Comparison of ENCODE assay signal across 25 cellular contexts in the genomic region with DNA sequence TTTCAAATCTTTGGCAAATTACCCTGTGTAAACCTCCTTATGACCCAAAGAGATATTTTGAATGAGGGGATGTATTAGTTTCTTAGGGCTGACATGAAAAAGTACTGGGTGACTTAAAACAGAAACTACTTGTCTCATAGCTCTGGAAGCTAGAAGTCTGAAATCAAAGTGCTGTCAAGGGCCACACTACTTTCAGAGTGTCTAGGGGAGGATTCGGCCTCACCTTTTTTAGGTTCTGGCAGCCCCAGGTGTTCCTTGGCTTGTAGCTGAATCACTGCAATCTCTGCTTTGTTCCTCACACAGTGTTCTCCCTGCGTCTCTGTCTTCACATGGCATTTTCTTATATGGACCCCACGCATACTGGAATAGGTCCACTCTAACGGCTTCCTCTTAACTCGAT.
"Had no signal": no experiment of that assay in that cellular context is flagged by ENCODE, and none has a peak within 500 bp of the region (broad histone marks: within the 10 kb centered on the region; RNA-seq: fewer than 3 reads in every experiment).

No MANE protein-coding gene starts in this region.

- H3K36me3 ChIP-seq: left lung, ovary, right atrium auricular region, right lobe of liver, stomach, suprapubic skin, transverse colon, upper lobe of left lung had no signal

- H3K4me3 ChIP-seq: left lung, lung, mucosa of descending colon, ovary, right atrium auricular region, right lobe of liver, smooth muscle cell, stomach, suprapubic skin, transverse colon, upper lobe of left lung had no signal

- FAIRE-seq: islet of Langerhans, kidney had no signal

- H3K36me3 Mint-ChIP-seq: naive thymus-derived CD8-positive, alpha-beta T cell; stimulated activated naive B cell treated with anti-CD40 and anti-IgM and Interleukin-4, amounts not matched to agents 10 μg/mL and 1 μg/mL and 100 μg/mL, for 72 hours had no signal

- H3K27ac Mint-ChIP-seq: naive thymus-derived CD8-positive, alpha-beta T cell; progenitor cell of endocrine pancreas; stimulated activated naive B cell treated with anti-CD40 and anti-IgM and Interleukin-4, amounts not matched to agents 10 μg/mL and 1 μg/mL and 100 μg/mL, for 72 hours had no signal

- H3K27me3 ChIP-seq: left lung, ovary, right atrium auricular region, right lobe of liver, stomach, suprapubic skin, transverse colon, upper lobe of left lung had no signal

- H3K4me2 ChIP-seq: smooth muscle cell had no signal

- H3K9me3 ChIP-seq: left lung, mucosa of descending colon, ovary, right atrium auricular region, right lobe of liver, suprapubic skin, transverse colon, upper lobe of left lung had no signal

- H3K27me3 Mint-ChIP-seq: progenitor cell of endocrine pancreas; stimulated activated naive B cell treated with anti-CD40 and anti-IgM and Interleukin-4, amounts not matched to agents 10 μg/mL and 1 μg/mL and 100 μg/mL, for 72 hours had no signal

- H3K4me3 Mint-ChIP-seq: naive thymus-derived CD8-positive, alpha-beta T cell; stimulated activated naive B cell treated with anti-CD40 and anti-IgM and Interleukin-4, amounts not matched to agents 10 μg/mL and 1 μg/mL and 100 μg/mL, for 72 hours had no signal

- H3K4me1 Mint-ChIP-seq: stimulated activated naive B cell treated with anti-CD40 and anti-IgM and Interleukin-4, amounts not matched to agents 10 μg/mL and 1 μg/mL and 100 μg/mL, for 72 hours had no signal

- H3K4me1 ChIP-seq: left lung, right lobe of liver, suprapubic skin, transverse colon, upper lobe of left lung had no signal

- ATAC-seq: left colon; left lung; mucosa of descending colon; naive thymus-derived CD8-positive, alpha-beta T cell; right lobe of liver; stimulated activated naive B cell treated with anti-CD40 and anti-IgM and Interleukin-4, amounts not matched to agents 10 μg/mL and 1 μg/mL and 100 μg/mL, for 72 hours; stimulated activated naive CD8-positive, alpha-beta T cell treated with anti-CD3 and anti-CD28 coated beads, Interleukin-15, Interleukin-2, amounts not matched to agents 100 U/mL and 50 U/mL, for 24 hours had no signal

- DNase-seq: head of caudate nucleus; hippocampal formation; kidney; left colon; left lung; midbrain; mucosa of descending colon; naive thymus-derived CD8-positive, alpha-beta T cell; ovary; right lobe of liver; stimulated activated CD4-positive, alpha-beta T cell treated with anti-CD3 and anti-CD28 coated beads, Interleukin-1b, Interleukin-23, amount 100 ng/mL, for 48 hours; stimulated activated CD4-positive, alpha-beta T cell treated with anti-CD3 and anti-CD28 coated beads, Interleukin-2, amount 100 ng/mL, for 48 hours; stimulated activated CD4-positive, alpha-beta T cell treated with anti-CD3 and anti-CD28 coated beads, Interleukin-4, amount 100 ng/mL, for 4 hours; stimulated activated CD8-positive, alpha-beta memory T cell treated with anti-CD3 and anti-CD28 coated beads, Interleukin-4, amount 100 ng/mL, for 48 hours; stimulated activated naive B cell treated with anti-CD40 and anti-IgM and Interleukin-4, amounts not matched to agents 10 μg/mL and 1 μg/mL and 100 μg/mL, for 72 hours; stimulated activated naive CD8-positive, alpha-beta T cell treated with anti-CD3 and anti-CD28 coated beads, Interleukin-15, Interleukin-2, amounts not matched to agents 100 U/mL and 50 U/mL, for 24 hours; stomach; transverse colon; upper lobe of left lung had no signal

- H3K27ac ChIP-seq: left lung, ovary, right atrium auricular region, right lobe of liver, stomach, suprapubic skin, transverse colon, upper lobe of left lung had no signal
